ENCODE assay signal across 24 cellular contexts in the genomic region with DNA sequence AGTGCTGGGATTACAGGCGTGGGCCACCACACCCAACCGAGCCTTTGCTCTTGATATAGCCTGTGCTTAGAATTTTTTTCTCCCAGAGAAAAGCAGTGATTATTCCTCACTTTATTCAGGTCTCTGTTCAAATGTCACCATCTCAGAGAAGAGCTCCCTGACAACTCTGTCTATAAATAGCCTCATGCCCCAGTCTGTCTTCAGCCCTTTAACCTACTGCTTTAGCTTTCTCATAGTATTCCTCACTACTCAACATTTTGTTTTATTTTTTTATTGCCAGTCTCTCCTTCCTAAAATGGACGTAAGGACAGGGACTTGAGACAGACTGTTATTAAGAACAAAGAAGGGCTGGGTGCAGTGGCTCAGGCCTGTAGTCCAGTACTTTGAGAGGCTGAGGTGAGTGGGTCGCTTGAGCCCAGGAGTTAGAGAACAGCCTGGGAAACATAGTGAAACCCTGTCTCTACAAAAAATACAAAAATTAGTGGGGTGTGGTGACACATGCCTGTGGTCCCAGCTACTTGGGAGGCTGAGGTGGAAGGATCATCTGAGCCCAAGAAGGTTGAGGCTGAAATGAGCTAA.
DNase-seq lines count a peak whose midpoint lies in the region; ATAC-seq and TF ChIP-seq lines count a peak whose summit lies in the region.
"Had no signal": no experiment of that assay in that cellular context is flagged by ENCODE, and none has a peak within 500 bp of the region (broad histone marks: within the 10 kb centered on the region; RNA-seq: fewer than 3 reads in every experiment).

No MANE protein-coding gene starts in this region.

- H3K36me3 ChIP-seq in right atrium auricular region (peaks cover 39% of the 10 kb centered on the region), osteoblast (ENCODE audit: insufficient read depth, low read length) (peaks cover 25% of the 10 kb centered on the region)

- H3K4me1 ChIP-seq in right atrium auricular region, result no peaks in the 10 kb centered on the region
- H3K4me1 ChIP-seq in osteoblast (ENCODE audit: insufficient read depth, low read length), result peaks cover 8% of the 10 kb centered on the region

- DNase-seq in Right ventricle myocardium superior (no peak), cardiac septum (ENCODE audit: low spot score) (no peak), choroid plexus epithelial cell (ENCODE audit: low read depth) (peak; percentile 8), right atrium auricular region (ENCODE audit: low spot score) (no peak), osteoblast (ENCODE audit: insufficient read length, low spot score, missing footprints) (peak; percentile 69)
- no peak for DNase-seq in activated CD4-positive, alpha-beta T cell treated with anti-CD3 and anti-CD28 coated beads, Interleukin-2, amount 10 ng/mL, durations not matched to agents 24 days and 14 days
- DNase-seq in activated CD8-positive, alpha-beta memory T cell treated with anti-CD3 and anti-CD28 coated beads for 24 hours, result no peak
- DNase-seq: 8988T; AML-193; Calu3; CD8-positive, alpha-beta memory T cell; DMS153; GDM1; MV-4-11; NCI-H1105 treated with DMSO at 0.1 percent for 48 hours; NCI-H1694; NCI-H2081 treated with DMSO at 0.1 percent for 48 hours; NCI-H2171 treated with DMSO at 0.1 percent for 48 hours; NCI-H524 treated with DMSO at 0.1 percent for 48 hours; SHP77 had no signal

- peaks cover 39% of the 10 kb centered on the region for H3K36me3 Mint-ChIP-seq in activated CD4-positive, alpha-beta T cell treated with anti-CD3 and anti-CD28 coated beads, Interleukin-2, amount 10 ng/mL, durations not matched to agents 24 days and 14 days (ENCODE audit: low read depth)

- no peaks in the 10 kb centered on the region for H3K79me2 ChIP-seq in osteoblast (ENCODE audit: insufficient read depth, low read length)

- no peak for TF ChIP-seq CTCF in choroid plexus epithelial cell (conservative IDR thresholded peaks at IDR 0.05; ENCODE audit: low read depth, low read length)
- no peak for TF ChIP-seq CTCF in right atrium auricular region (IDR thresholded peaks at IDR 0.05)
- TF ChIP-seq CTCF in osteoblast (IDR thresholded peaks at IDR 0.05; ENCODE audit: extremely low read depth, low read depth, low read length), result no peak

- no peak overlapping the region for H3K4me3 Mint-ChIP-seq in activated CD4-positive, alpha-beta T cell treated with anti-CD3 and anti-CD28 coated beads, Interleukin-2, amount 10 ng/mL, durations not matched to agents 24 days and 14 days
- H3K4me3 Mint-ChIP-seq: CD8-positive, alpha-beta memory T cell; IgD-negative memory B cell had no signal

- intact Hi-C loops in Right ventricle myocardium superior (cut with DNase I), result no loop called here
- intact Hi-C loops in cardiac septum (cut with DNase I), result no loop called here
- intact Hi-C loops in activated CD4-positive, alpha-beta T cell treated with anti-CD3 and anti-CD28 coated beads, Interleukin-2, amount 10 ng/mL, durations not matched to agents 24 days and 14 days (cut with micrococcal nuclease), result no loop called here

- H4K20me1 ChIP-seq in osteoblast (ENCODE audit: insufficient read depth, low read length), result no peaks in the 10 kb centered on the region

- no peak overlapping the region for H3K4me2 ChIP-seq in osteoblast (ENCODE audit: insufficient read depth, low read length)

- no peak overlapping the region for H3K27ac Mint-ChIP-seq in activated CD4-positive, alpha-beta T cell treated with anti-CD3 and anti-CD28 coated beads, Interleukin-2, amount 10 ng/mL, durations not matched to agents 24 days and 14 days
- H3K27ac Mint-ChIP-seq: IgD-negative memory B cell had no signal

- H3K27me3 Mint-ChIP-seq in activated CD4-positive, alpha-beta T cell treated with anti-CD3 and anti-CD28 coated beads, Interleukin-2, amount 10 ng/mL, durations not matched to agents 24 days and 14 days, result no peaks in the 10 kb centered on the region
- H3K27me3 Mint-ChIP-seq: CD8-positive, alpha-beta memory T cell; IgD-negative memory B cell had no signal

- H3K27me3 ChIP-seq in right atrium auricular region (no peaks in the 10 kb centered on the region), osteoblast (ENCODE audit: insufficient read depth, low read length) (no peaks in the 10 kb centered on the region)

- H3K4me1 Mint-ChIP-seq in activated CD4-positive, alpha-beta T cell treated with anti-CD3 and anti-CD28 coated beads, Interleukin-2, amount 10 ng/mL, durations not matched to agents 24 days and 14 days, result peaks cover 3% of the 10 kb centered on the region
- H3K4me1 Mint-ChIP-seq: CD8-positive, alpha-beta memory T cell; IgD-negative memory B cell had no signal

- H3K9me3 Mint-ChIP-seq in activated CD4-positive, alpha-beta T cell treated with anti-CD3 and anti-CD28 coated beads, Interleukin-2, amount 10 ng/mL, durations not matched to agents 24 days and 14 days, result no peaks in the 10 kb centered on the region
- H3K9me3 Mint-ChIP-seq: CD8-positive, alpha-beta memory T cell; IgD-negative memory B cell had no signal

- H3K27ac ChIP-seq in right atrium auricular region, result peak overlapping the region; percentile 21 to 69
- H3K27ac ChIP-seq in osteoblast (ENCODE audit: low read depth, low read length), result no peak overlapping the region
- H3K27ac ChIP-seq: C4-2B had no signal

- no peak overlapping the region for H3K4me3 ChIP-seq in choroid plexus epithelial cell (ENCODE audit: low read depth, low read length)
- H3K4me3 ChIP-seq in right atrium auricular region, result no peak overlapping the region
- no peak overlapping the region for H3K4me3 ChIP-seq in osteoblast (ENCODE audit: insufficient read depth, low read length)

- ATAC-seq in Right ventricle myocardium superior (ENCODE audit: poor library complexity) (peak; percentile 68), GM18870 (IDR thresholded peaks at IDR 0.05; ENCODE audit: unreplicated experiment) (no peak)
- ATAC-seq: HCT116 had no signal

- H3K9me3 ChIP-seq in right atrium auricular region (no peaks in the 10 kb centered on the region), osteoblast (ENCODE audit: low read depth, low read length) (no peaks in the 10 kb centered on the region)

- H2AFZ ChIP-seq in osteoblast (ENCODE audit: low read length), result no peak overlapping the region

Comparison
In these comparisons a context has a peak if more than half of its experiments do, and no peak if none do; other contexts are left out.
1. DNase-seq: peak in choroid plexus epithelial cell (single experiment) and osteoblast (single experiment); none in Right ventricle myocardium superior (single experiment), cardiac septum (single experiment), right atrium auricular region (single experiment), activated CD4-positive, alpha-beta T cell treated with anti-CD3 and anti-CD28 coated beads, Interleukin-2, amount 10 ng/mL, durations not matched to agents 24 days and 14 days (single experiment) and activated CD8-positive, alpha-beta memory T cell treated with anti-CD3 and anti-CD28 coated beads for 24 hours (single experiment).